In the genomic region with DNA sequence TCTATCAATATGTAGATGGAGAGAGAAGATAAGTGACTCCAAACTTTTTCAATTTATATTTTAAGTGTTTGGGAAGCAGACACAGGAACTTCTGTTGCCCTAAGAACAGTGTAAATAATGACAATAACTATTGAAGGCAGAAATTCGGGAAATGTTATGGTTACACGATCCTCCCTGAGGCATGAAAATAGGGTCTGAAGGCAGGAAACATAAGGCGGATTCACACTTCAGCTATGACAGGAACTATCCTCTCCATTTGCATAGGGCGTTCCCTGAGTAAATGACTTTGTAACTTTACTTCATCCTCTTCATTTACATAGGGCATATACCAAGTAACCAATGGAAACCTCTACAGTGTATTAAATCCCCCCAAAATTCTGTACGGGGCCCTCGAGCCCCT, we compare ENCODE assay signal across 16 cellular contexts.
"Had no signal": no experiment of that assay in that cellular context is flagged by ENCODE, and none has a peak within 500 bp of the region (broad histone marks: within the 10 kb centered on the region; RNA-seq: fewer than 3 reads in every experiment).

No MANE protein-coding gene starts in this region.

- H3K36me3 Mint-ChIP-seq: immature natural killer cell had no signal

- DNase-seq: activated CD4-positive, CD25-positive, alpha-beta regulatory T cell; activated naive CD4-positive, alpha-beta T cell treated with anti-CD3 and anti-CD28 coated beads for 36 hours; activated naive CD8-positive, alpha-beta T cell treated with anti-CD3 and anti-CD28 coated beads, Interleukin-2, amount 50 U/mL, for 24 hours; aorta; cortex of kidney; effector CD4-positive, alpha-beta T cell; foreskin keratinocyte; head of caudate nucleus; immature natural killer cell; nephron progenitor cell; ovary; spleen; stimulated activated CD4-positive, alpha-beta T cell treated with anti-CD3 and anti-CD28 coated beads, Interleukin-1b, Interleukin-23, amount 100 ng/mL, for 48 hours; stimulated activated naive CD8-positive, alpha-beta T cell treated with anti-CD3 and anti-CD28 coated beads, Interleukin-15, amount 100 ng/mL, for 72 hours; T-helper 1 cell; upper lobe of right lung had no signal

- H3K27me3 Mint-ChIP-seq: activated naive CD8-positive, alpha-beta T cell treated with anti-CD3 and anti-CD28 coated beads, Interleukin-2, amount 50 U/mL, for 24 hours; stimulated activated naive CD8-positive, alpha-beta T cell treated with anti-CD3 and anti-CD28 coated beads, Interleukin-15, amount 100 ng/mL, for 72 hours had no signal

- H3K27ac Mint-ChIP-seq: activated naive CD4-positive, alpha-beta T cell treated with anti-CD3 and anti-CD28 coated beads for 36 hours; activated naive CD8-positive, alpha-beta T cell treated with anti-CD3 and anti-CD28 coated beads, Interleukin-2, amount 50 U/mL, for 24 hours; immature natural killer cell; nephron progenitor cell; stimulated activated naive CD8-positive, alpha-beta T cell treated with anti-CD3 and anti-CD28 coated beads, Interleukin-15, amount 100 ng/mL, for 72 hours had no signal

- H3K27me3 ChIP-seq: foreskin keratinocyte, ovary, spleen, upper lobe of right lung had no signal

- H3K4me1 ChIP-seq: foreskin keratinocyte, spleen, upper lobe of right lung had no signal

- H3K4me1 Mint-ChIP-seq: activated naive CD8-positive, alpha-beta T cell treated with anti-CD3 and anti-CD28 coated beads, Interleukin-2, amount 50 U/mL, for 24 hours; immature natural killer cell; stimulated activated naive CD8-positive, alpha-beta T cell treated with anti-CD3 and anti-CD28 coated beads, Interleukin-15, amount 100 ng/mL, for 72 hours had no signal

- H3K36me3 ChIP-seq: ovary, spleen, upper lobe of right lung had no signal

- H3K27ac ChIP-seq: foreskin keratinocyte, ovary, spleen, upper lobe of right lung had no signal

- H3K4me3 Mint-ChIP-seq: activated naive CD4-positive, alpha-beta T cell treated with anti-CD3 and anti-CD28 coated beads for 36 hours; activated naive CD8-positive, alpha-beta T cell treated with anti-CD3 and anti-CD28 coated beads, Interleukin-2, amount 50 U/mL, for 24 hours; immature natural killer cell; nephron progenitor cell; stimulated activated naive CD8-positive, alpha-beta T cell treated with anti-CD3 and anti-CD28 coated beads, Interleukin-15, amount 100 ng/mL, for 72 hours had no signal

- H3K4me3 ChIP-seq: ovary, spleen, upper lobe of right lung had no signal
